ENCODE assay signal across 25 cellular contexts in the genomic region with DNA sequence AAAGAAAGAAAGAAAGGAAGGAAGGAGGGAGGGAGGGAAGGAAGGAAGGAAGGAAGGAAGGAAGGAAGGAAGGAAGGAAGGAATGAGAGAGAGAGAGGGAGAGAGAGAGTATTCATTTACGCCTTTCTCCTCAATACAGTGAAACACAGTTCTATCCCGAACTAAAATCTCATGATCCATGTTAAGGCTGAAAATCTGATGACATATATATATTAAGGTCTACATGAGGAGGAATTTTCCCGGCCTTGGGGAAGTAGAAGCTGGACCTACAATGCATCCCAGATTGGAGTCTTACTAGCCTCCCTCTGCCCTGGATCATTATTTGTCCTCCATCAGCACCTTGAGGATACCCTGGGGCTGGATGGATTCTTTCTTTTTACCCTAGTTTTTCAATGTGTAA.
A peak's percentile ranks its signal among the peaks of the same experiment; 100 is the strongest.
DNase-seq lines count a peak whose midpoint lies in the region; ATAC-seq, FAIRE-seq and TF ChIP-seq lines count a peak whose summit lies in the region.
"Had no signal": no experiment of that assay in that cellular context is flagged by ENCODE, and none has a peak within 500 bp of the region (broad histone marks: within the 10 kb centered on the region; RNA-seq: fewer than 3 reads in every experiment).

No MANE protein-coding gene starts in this region.

- no peaks in the 10 kb centered on the region for H3K79me2 ChIP-seq in HepG2 (ENCODE audit: insufficient read depth, low read length)

- DNase-seq in HepG2 (ENCODE audit: low spot score) (no peak), right lobe of liver (no peak), SK-N-MC (ENCODE audit: low read depth, low spot score) (peak; percentile 86), kidney glomerular epithelial cell (lab: John Stamatoyannopoulos, UW) (no peak), SJCRH30 (no peak)
- DNase-seq: ACHN; BE2C; C1 segment of cervical spinal cord; CD4-positive, alpha-beta memory T cell; CD4-positive, CD25-positive, alpha-beta regulatory T cell; CD8-positive, alpha-beta memory T cell; COR-L47; DMS 273 treated with DMSO at 0.1 percent for 48 hours; DMS153; DMS53; DMS79; DND-41; EL; GDM1 had no signal

- TF ChIP-seq EP300 in HepG2 (IDR thresholded peaks at IDR 0.05; ENCODE audit: low read depth in 2 of 2, low read length in 2 of 2) (no peak), HepG2 (CRISPR knock-in tag; IDR thresholded peaks at IDR 0.05; ENCODE audit: borderline replicate concordance) (no peak)

- no peak for TF ChIP-seq CTCF in HepG2 (CRISPR knock-in tag; IDR thresholded peaks at IDR 0.05)
- TF ChIP-seq CTCF in right lobe of liver (IDR thresholded peaks at IDR 0.05) = no peak

- no peak for TF ChIP-seq RAD21 in HepG2 (CRISPR knock-in tag; IDR thresholded peaks at IDR 0.05)

- H3K27me3 ChIP-seq in HepG2 (ENCODE audit: control insufficient read depth in 1 of 2, insufficient read depth in 2 of 2, low read length in 2 of 2) (no peaks in the 10 kb centered on the region), right lobe of liver (no peaks in the 10 kb centered on the region), SJCRH30 (no peaks in the 10 kb centered on the region)
- H3K27me3 ChIP-seq: BE2C, BLaER1 had no signal

- BruUV-seq in HepG2 (replicated peaks; lab: Mats Ljungman, UMichigan) = no TSS peak

- H3K27ac ChIP-seq in HepG2 (ENCODE audit: extremely low read length, insufficient read depth, low read length) (no peak overlapping the region), right lobe of liver (no peak overlapping the region), SK-N-MC (peak overlapping the region; percentile 94), SJCRH30 (no peak overlapping the region)
- H3K27ac ChIP-seq: 22Rv1, BLaER1 had no signal

- H3K9ac ChIP-seq in HepG2 (ENCODE audit: insufficient read depth, low read depth, low read length) (no peak overlapping the region), SK-N-MC (ENCODE audit: insufficient read length) (no peak overlapping the region)
- H3K9ac ChIP-seq: BLaER1 had no signal

- H2AFZ ChIP-seq in HepG2 (ENCODE audit: low read length) = no peak overlapping the region

- H3K4me1 ChIP-seq in HepG2 (ENCODE audit: insufficient read depth, low read length) (peaks cover 20% of the 10 kb centered on the region), right lobe of liver (peaks cover 0 to 27% (median 13%) of the 10 kb centered on the region in 4 donors), SJCRH30 (peaks cover 14% of the 10 kb centered on the region)
- H3K4me1 ChIP-seq: BE2C, BLaER1 had no signal

- H4K20me1 ChIP-seq in HepG2 (ENCODE audit: insufficient read depth, low read length) = no peaks in the 10 kb centered on the region
- H4K20me1 ChIP-seq: BLaER1 had no signal

- H3K4me2 ChIP-seq in HepG2 (ENCODE audit: low read depth, low read length) = no peak overlapping the region
- H3K4me2 ChIP-seq: A549, BLaER1 had no signal

- TF ChIP-seq POLR2A in HepG2 (IDR thresholded peaks at IDR 0.05; ENCODE audit: insufficient read depth in 1 of 2, low read depth in 2 of 2, low read length in 2 of 2) (no peak), right lobe of liver (IDR thresholded peaks at IDR 0.05) (no peak)

- 59% methylated on average over 3 of the region's 3 CpGs for WGBS in HepG2 (ENCODE audit: low lambda C conversion rate)
- 89% methylated on average over 3 of the region's 3 CpGs for WGBS in right lobe of liver (ENCODE audit: insufficient coverage, low coverage, low lambda C conversion rate, missing lambda C conversion rate)

- CTCF ChIA-PET in HepG2 (lab: Yijun Ruan, JAX; ENCODE audit: low intra/inter-chr PET ratio, low total read pairs) = no interaction called here

- no peak for FAIRE-seq in HepG2 (lab: Jason Lieb, UNC)
- FAIRE-seq: A549, GM12878, GM12892, GM18507 had no signal

- in situ Hi-C loops in HepG2 (cut with HindIII; ENCODE audit: extremely low pct_ligation_motif_present, low pct_unique_long_range_greater_than_20kb) = no loop called here

- no peaks in the 10 kb centered on the region for H3K9me3 ChIP-seq in HepG2 (ENCODE audit: low read length)
- H3K9me3 ChIP-seq in right lobe of liver = no peaks in the 10 kb centered on the region
- H3K9me3 ChIP-seq in SK-N-MC (ENCODE audit: low read depth, low read length) = no peaks in the 10 kb centered on the region
- no peaks in the 10 kb centered on the region; the same call in 1 of the 2 replicates for H3K9me3 ChIP-seq in SJCRH30 (replicated peaks)
- H3K9me3 ChIP-seq: A549, BE2C, BLaER1 had no signal

- H3K36me3 ChIP-seq in HepG2 (replicated peaks in 1 of 2; ENCODE audit: control insufficient read depth in 1 of 2, insufficient read depth in 2 of 2, low read length in 2 of 2) (no peaks in the 10 kb centered on the region), right lobe of liver (no peaks in the 10 kb centered on the region), SK-N-MC (ENCODE audit: insufficient read depth, low read length) (no peaks in the 10 kb centered on the region), SJCRH30 (no peaks in the 10 kb centered on the region)
- H3K36me3 ChIP-seq: BE2C, BLaER1 had no signal

- ATAC-seq in HepG2 (no peak), right lobe of liver (no peak)
- ATAC-seq: A549, GM12878 had no signal

- intact Hi-C loops in HepG2 (cut with micrococcal nuclease; ENCODE audit: unreplicated experiment) (no loop called here), right lobe of liver (cut with DNase I) (no loop called here)

- H3K4me3 ChIP-seq in HepG2 (replicated peaks in 1 of 3; ENCODE audit: insufficient read depth in 1 of 3, low read depth in 2 of 3, low read length in 3 of 3) = no peak overlapping the region
- H3K4me3 ChIP-seq in right lobe of liver = no peak overlapping the region
- H3K4me3 ChIP-seq in SK-N-MC = no peak overlapping the region
- no peak overlapping the region for H3K4me3 ChIP-seq in SJCRH30
- H3K4me3 ChIP-seq: A549, BLaER1, GM12878 had no signal

- POLR2A ChIA-PET in HepG2 (lab: Yijun Ruan, JAX) = no interaction called here

TF ChIP-seq in HepG2, 621 proteins besides CTCF, POLR2A, EP300 and RAD21:
- TF ChIP-seq HNRNPK (IDR thresholded peaks at IDR 0.05; ENCODE audit: low read depth, low read length, poor library complexity, severe bottlenecking) = peak; percentile 49
- no peak for TF ChIP-seq AGO1 (IDR thresholded peaks at IDR 0.05; ENCODE audit: low read depth, low read length, poor library complexity, severe bottlenecking)
